20 cellular contexts compared by ENCODE assay signal in the genomic region with DNA sequence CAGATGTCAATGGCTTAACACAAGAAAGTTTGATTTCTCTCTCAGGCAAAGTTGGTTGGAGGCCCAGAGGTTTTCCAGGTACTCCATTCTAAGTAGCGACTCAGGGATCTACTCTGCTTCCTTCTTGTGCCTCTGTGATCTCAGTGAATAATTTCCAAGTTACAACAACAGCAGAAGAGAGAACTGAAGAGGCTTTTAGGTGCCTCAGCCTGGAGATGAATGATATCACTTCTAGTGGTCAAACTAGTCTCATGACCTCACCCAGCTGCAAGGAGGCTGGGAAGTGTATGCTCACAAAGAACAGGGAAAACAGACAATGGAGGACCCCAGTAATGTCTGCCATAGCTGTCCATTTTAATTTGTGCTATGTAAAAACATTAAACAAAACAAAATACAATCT. TPM values are rescaled to one million over a fixed set of nuclear protein-coding genes. Genes with fewer than 3 reads are reported as not detected.
DNase-seq lines count a peak whose midpoint lies in the region; ATAC-seq, FAIRE-seq and TF ChIP-seq lines count a peak whose summit lies in the region.
"Had no signal": no experiment of that assay in that cellular context is flagged by ENCODE, and none has a peak within 500 bp of the region (broad histone marks: within the 10 kb centered on the region; RNA-seq: fewer than 3 reads in every experiment).

No MANE protein-coding gene starts in this region.

- CTCF ChIA-PET in SK-N-SH (lab: Yijun Ruan, JAX) = interaction anchor here (1.4 to 2.1 kb wide), 2 partner anchors 35 to 199 kb away, joined by 3 to 6 read pairs; no protein-coding TSS in a partner anchor

- H4K20me1 ChIP-seq in SK-N-SH (ENCODE audit: insufficient read depth) = no peaks in the 10 kb centered on the region

- H3K4me1 ChIP-seq in SK-N-SH (ENCODE audit: control insufficient read depth in 1 of 2, insufficient read depth in 2 of 2, low read depth in 1 of 2, low read length in 1 of 2) = peaks cover 0 to 10% of the 10 kb centered on the region in 2 experiments; a peak in 2 of 4 replicates

- peak overlapping the region; percentile 42 for H3K27ac Mint-ChIP-seq in type B pancreatic cell
- H3K27ac Mint-ChIP-seq: activated CD8-positive, alpha-beta T cell treated with anti-CD3 and anti-CD28 coated beads for 36 hours; activated naive CD8-positive, alpha-beta T cell; neural progenitor cell; stimulated activated naive B cell treated with anti-CD40 and anti-IgM and Interleukin-4, amounts not matched to agents 10 μg/mL and 1 μg/mL and 100 μg/mL, for 72 hours; WTC11 had no signal

- TF ChIP-seq RAD21 in SK-N-SH (IDR thresholded peaks at IDR 0.05; ENCODE audit: low read length) = no peak

- no peak overlapping the region for H3K4me3 ChIP-seq in SK-N-SH (ENCODE audit: low read depth in 2 of 2, low read length in 1 of 2)
- H3K4me3 ChIP-seq in bronchial epithelial cell (ENCODE audit: low read depth, low read length) = no peak overlapping the region
- H3K4me3 ChIP-seq: dorsolateral prefrontal cortex, neural progenitor cell, transverse colon had no signal

- H3K4me3 Mint-ChIP-seq in type B pancreatic cell = no peak overlapping the region
- H3K4me3 Mint-ChIP-seq: activated CD8-positive, alpha-beta T cell treated with anti-CD3 and anti-CD28 coated beads for 36 hours; activated naive CD8-positive, alpha-beta T cell; neural progenitor cell; stimulated activated naive B cell treated with anti-CD40 and anti-IgM and Interleukin-4, amounts not matched to agents 10 μg/mL and 1 μg/mL and 100 μg/mL, for 72 hours; WTC11 had no signal

- H3K9me2 ChIP-seq in SK-N-SH = no peaks in the 10 kb centered on the region

- peaks cover 34% of the 10 kb centered on the region for H3K4me1 Mint-ChIP-seq in type B pancreatic cell (ENCODE audit: unreplicated experiment)

- no peaks in the 10 kb centered on the region for H3K27me3 Mint-ChIP-seq in type B pancreatic cell

- WGBS in SK-N-SH (ENCODE audit: low lambda C conversion rate) = 77% methylated on average over 1 of the region's 1 CpG

- POLR2A ChIA-PET in SK-N-SH (lab: Yijun Ruan, JAX) = no interaction called here

- no peak overlapping the region for H3K9ac ChIP-seq in SK-N-SH
- H3K9ac ChIP-seq: neural progenitor cell had no signal

- H3K27me3 ChIP-seq in SK-N-SH (ENCODE audit: insufficient read depth) (no peaks in the 10 kb centered on the region), bronchial epithelial cell (ENCODE audit: control insufficient read depth, insufficient read depth, low read length) (no peaks in the 10 kb centered on the region)
- H3K27me3 ChIP-seq: dorsolateral prefrontal cortex, neural progenitor cell, transverse colon had no signal

- no peak overlapping the region for H3K27ac ChIP-seq in SK-N-SH (ENCODE audit: low read depth in 2 of 2, low read length in 1 of 2)
- H3K27ac ChIP-seq: neural progenitor cell had no signal

- DNase-seq in SK-N-SH (no peak), bronchial epithelial cell (ENCODE audit: low read depth) (peak; percentile 50), kidney tubule cell (ENCODE audit: low spot score) (peak; percentile 86), type B pancreatic cell (ENCODE audit: extremely low spot score, unreplicated experiment) (no peak), LoVo (ENCODE audit: low spot score) (no peak)
- DNase-seq in activated effector memory CD4-positive, alpha-beta T cell treated with Interleukin-2 at 50 U/mL for 16 hours = no peak
- DNase-seq: activated CD8-positive, alpha-beta T cell treated with anti-CD3 and anti-CD28 coated beads for 36 hours; activated T-cell treated with anti-CD3 and anti-CD28 coated beads, Interleukin-2, amount 50 U/mL, for 48 hours; dorsolateral prefrontal cortex; NCI-H526; Right ventricle myocardium superior; stimulated activated naive B cell treated with anti-CD40 and anti-IgM and Interleukin-4, amounts not matched to agents 10 μg/mL and 1 μg/mL and 100 μg/mL, for 72 hours; T-helper 2 cell; transverse colon had no signal

- H3K9me3 Mint-ChIP-seq in type B pancreatic cell = peaks cover 4% of the 10 kb centered on the region
- H3K9me3 Mint-ChIP-seq: WTC11 had no signal

- ATAC-seq in SK-N-SH treated with all-trans-retinoic acid at 6 μM for 48 hours = peak; percentile 50
- ATAC-seq in GM21447 (IDR thresholded peaks at IDR 0.05; ENCODE audit: unreplicated experiment) = no peak
- ATAC-seq: activated CD8-positive, alpha-beta T cell treated with anti-CD3 and anti-CD28 coated beads for 36 hours; stimulated activated naive B cell treated with anti-CD40 and anti-IgM and Interleukin-4, amounts not matched to agents 10 μg/mL and 1 μg/mL and 100 μg/mL, for 72 hours; WTC11 had no signal

- H3K79me2 ChIP-seq in SK-N-SH (ENCODE audit: insufficient read depth) = no peaks in the 10 kb centered on the region

- TF ChIP-seq EP300 in SK-N-SH (IDR thresholded peaks at IDR 0.05; ENCODE audit: borderline replicate concordance in 1 of 2, low read depth in 1 of 2, low read length in 1 of 2) = no peak

- H2AFZ ChIP-seq in SK-N-SH (ENCODE audit: low read depth) = no peak overlapping the region
- H2AFZ ChIP-seq: neural progenitor cell had no signal

- FAIRE-seq in bronchial epithelial cell (lab: Jason Lieb, UNC) = no peak

- TF ChIP-seq CTCF in SK-N-SH (IDR thresholded peaks at IDR 0.05) (no peak), bronchial epithelial cell (IDR thresholded peaks at IDR 0.05; ENCODE audit: insufficient read depth, low read length, severe bottlenecking) (no peak), type B pancreatic cell (conservative IDR thresholded peaks at IDR 0.05) (no peak)

- peaks cover under 1% of the 10 kb centered on the region for H3F3A ChIP-seq in SK-N-SH (replicated peaks; ENCODE audit: insufficient read depth)

- H3K36me3 ChIP-seq in SK-N-SH (replicated peaks in 1 of 2; ENCODE audit: control insufficient read depth in 1 of 2, insufficient read depth in 2 of 2, low read length in 1 of 2) = no peaks in the 10 kb centered on the region
- no peaks in the 10 kb centered on the region for H3K36me3 ChIP-seq in bronchial epithelial cell (ENCODE audit: control insufficient read depth, insufficient read depth, low read length)
- H3K36me3 ChIP-seq: neural progenitor cell, transverse colon had no signal

- H3K9me3 ChIP-seq in SK-N-SH = no peaks in the 10 kb centered on the region
- H3K9me3 ChIP-seq: transverse colon had no signal

- peaks cover 10% of the 10 kb centered on the region for H3K36me3 Mint-ChIP-seq in type B pancreatic cell
- H3K36me3 Mint-ChIP-seq: activated naive CD8-positive, alpha-beta T cell; neural progenitor cell; stimulated activated naive B cell treated with anti-CD40 and anti-IgM and Interleukin-4, amounts not matched to agents 10 μg/mL and 1 μg/mL and 100 μg/mL, for 72 hours; WTC11 had no signal

- H3K4me2 ChIP-seq in SK-N-SH = no peak overlapping the region
- H3K4me2 ChIP-seq: neural progenitor cell had no signal

TF ChIP-seq in SK-N-SH treated with all-trans-retinoic acid at 6 μM for 48 hours, 23 proteins besides CTCF, POLR2A, EP300 and RAD21 (continues in another document):
- TF ChIP-seq PPARA (CRISPR knock-in tag; IDR thresholded peaks at IDR 0.05; ENCODE audit: borderline replicate concordance) (no peak), ESRRG (CRISPR knock-in tag; IDR thresholded peaks at IDR 0.05) (no peak), ZNF565 (CRISPR knock-in tag; conservative IDR thresholded peaks at IDR 0.05; ENCODE audit: low read depth) (no peak), ZNF70 (CRISPR knock-in tag; IDR thresholded peaks at IDR 0.05) (no peak), ZNF8 (CRISPR knock-in tag; IDR thresholded peaks at IDR 0.05) (no peak), ARNTL (CRISPR knock-in tag; IDR thresholded peaks at IDR 0.05; ENCODE audit: borderline replicate concordance, low read depth) (no peak)
- TF ChIP-seq, protein P1, sequence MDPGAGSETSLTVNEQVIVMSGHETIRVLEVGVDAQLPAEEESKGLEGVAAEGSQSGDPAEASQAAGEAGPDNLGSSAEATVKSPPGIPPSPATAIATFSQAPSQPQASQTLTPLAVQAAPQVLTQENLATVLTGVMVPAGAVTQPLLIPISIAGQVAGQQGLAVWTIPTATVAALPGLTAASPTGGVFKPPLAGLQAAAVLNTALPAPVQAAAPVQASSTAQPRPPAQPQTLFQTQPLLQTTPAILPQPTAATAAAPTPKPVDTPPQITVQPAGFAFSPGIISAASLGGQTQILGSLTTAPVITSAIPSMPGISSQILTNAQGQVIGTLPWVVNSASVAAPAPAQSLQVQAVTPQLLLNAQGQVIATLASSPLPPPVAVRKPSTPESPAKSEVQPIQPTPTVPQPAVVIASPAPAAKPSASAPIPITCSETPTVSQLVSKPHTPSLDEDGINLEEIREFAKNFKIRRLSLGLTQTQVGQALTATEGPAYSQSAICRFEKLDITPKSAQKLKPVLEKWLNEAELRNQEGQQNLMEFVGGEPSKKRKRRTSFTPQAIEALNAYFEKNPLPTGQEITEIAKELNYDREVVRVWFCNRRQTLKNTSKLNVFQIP (CRISPR knock-in tag; IDR thresholded peaks at IDR 0.05; ENCODE audit: borderline replicate concordance, low read depth) = no peak

TF ChIP-seq in SK-N-SH, 30 proteins besides CTCF, POLR2A, EP300 and RAD21:
- TF ChIP-seq EZH2phosphoT487 (IDR thresholded peaks at IDR 0.05; ENCODE audit: borderline replicate concordance, low read depth) (no peak), NFIC (IDR thresholded peaks at IDR 0.05; ENCODE audit: borderline replicate concordance) (no peak), CHD2 (IDR thresholded peaks at IDR 0.05; ENCODE audit: low read length, partially characterized antibody) (no peak), NRF1 (IDR thresholded peaks at IDR 0.05; ENCODE audit: low read depth, low read length) (no peak), MAX (IDR thresholded peaks at IDR 0.05; ENCODE audit: low read depth) (no peak), TEAD4 (IDR thresholded peaks at IDR 0.05; ENCODE audit: borderline replicate concordance, insufficient read depth) (no peak)
- TF ChIP-seq, protein P2, sequence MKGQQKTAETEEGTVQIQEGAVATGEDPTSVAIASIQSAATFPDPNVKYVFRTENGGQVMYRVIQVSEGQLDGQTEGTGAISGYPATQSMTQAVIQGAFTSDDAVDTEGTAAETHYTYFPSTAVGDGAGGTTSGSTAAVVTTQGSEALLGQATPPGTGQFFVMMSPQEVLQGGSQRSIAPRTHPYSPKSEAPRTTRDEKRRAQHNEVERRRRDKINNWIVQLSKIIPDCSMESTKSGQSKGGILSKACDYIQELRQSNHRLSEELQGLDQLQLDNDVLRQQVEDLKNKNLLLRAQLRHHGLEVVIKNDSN (IDR thresholded peaks at IDR 0.05; ENCODE audit: borderline replicate concordance, low read depth) = no peak

RNA-seq across cellular contexts. Expression of gene PRICKLE2, which starts 4.6 kb away (rescaled TPM):
- polyA plus RNA-seq in SK-N-SH (2012; rRNA removed) = 0.67 and 1.1 TPM in 2 replicates
- 0.42 and 0.49 TPM in 2 replicates for polyA plus RNA-seq in SK-N-SH (2012; cell fraction: cytosol; rRNA removed)
- 2.0 and 2.2 TPM in 2 replicates for polyA plus RNA-seq in SK-N-SH (2012; cell fraction: nucleus; rRNA removed)
- total RNA-seq in bronchial epithelial cell (1.4 and 2.4 TPM in 2 replicates), type B pancreatic cell (ENCODE audit: low replicate concordance) (10.0 and 23.6 TPM in 2 replicates)
- total RNA-seq: A673; activated CD8-positive, alpha-beta T cell treated with anti-CD3 and anti-CD28 coated beads for 36 hours had no signal

Comparison
In these comparisons a context has a peak if more than half of its experiments do, and no peak if none do; other contexts are left out.
1. DNase-seq: peak in bronchial epithelial cell (single experiment) and kidney tubule cell (single experiment); none in SK-N-SH (single experiment), type B pancreatic cell (single experiment), activated effector memory CD4-positive, alpha-beta T cell treated with Interleukin-2 at 50 U/mL for 16 hours (single experiment) and LoVo (single experiment).